In the genomic region with DNA sequence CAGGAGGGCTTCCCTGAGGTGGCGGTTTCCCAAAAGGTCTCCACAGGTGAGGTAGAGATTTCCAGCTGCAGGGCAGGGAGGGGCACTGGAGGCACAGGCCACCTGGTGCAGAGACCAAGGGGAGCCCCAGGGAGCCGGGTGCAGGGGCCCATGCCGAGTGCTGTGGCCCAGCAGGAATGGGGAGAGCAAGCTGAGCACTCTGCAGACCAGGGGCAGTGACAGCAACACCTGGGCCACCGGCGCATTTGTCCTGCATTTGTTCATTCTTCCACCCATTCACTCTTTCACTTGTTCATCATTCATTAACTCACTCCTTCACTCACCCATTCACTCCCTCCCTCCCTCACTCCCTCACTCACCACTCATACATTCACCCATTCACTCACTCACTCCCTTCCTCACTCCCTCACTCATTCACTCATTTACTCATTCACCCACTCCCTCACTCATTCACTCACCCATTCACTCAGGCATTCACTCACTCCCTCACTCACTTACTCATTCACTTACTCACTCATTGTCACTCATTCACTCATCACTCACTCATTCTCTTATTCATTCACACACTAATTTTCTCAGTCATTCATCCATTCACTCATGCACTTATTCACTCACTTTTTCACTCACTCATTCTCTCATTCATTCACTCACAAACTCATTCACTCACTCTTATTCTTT, we compare ENCODE assay signal across 32 cellular contexts. TPM values are rescaled to one million over a fixed set of nuclear protein-coding genes. Genes with fewer than 3 reads are reported as not detected.
"Had no signal": no experiment of that assay in that cellular context is flagged by ENCODE, and none has a peak within 500 bp of the region (broad histone marks: within the 10 kb centered on the region; RNA-seq: fewer than 3 reads in every experiment).

No MANE protein-coding gene starts in this region.

- H3K36me3 ChIP-seq: neural progenitor cell, thoracic aorta had no signal

- H3K4me1 ChIP-seq: neural progenitor cell had no signal

- H3K4me1 Mint-ChIP-seq: activated naive CD8-positive, alpha-beta T cell treated with anti-CD3 and anti-CD28 coated beads, Interleukin-2, amount 50 U/mL, for 24 hours; immature natural killer cell; neural progenitor cell; stimulated activated effector memory CD8-positive, alpha-beta T cell treated with anti-CD3 and anti-CD28 coated beads, Interleukin-12 subunit alpha, Interleukin-12 subunit beta, amount 100 ng/mL, for 72 hours had no signal

- H3K36me3 Mint-ChIP-seq: immature natural killer cell; naive thymus-derived CD4-positive, alpha-beta T cell; neural progenitor cell; stimulated activated effector memory CD8-positive, alpha-beta T cell treated with anti-CD3 and anti-CD28 coated beads, Interleukin-12 subunit alpha, Interleukin-12 subunit beta, amount 100 ng/mL, for 72 hours had no signal

- H3K27me3 Mint-ChIP-seq: stimulated activated naive CD8-positive, alpha-beta T cell treated with anti-CD3 and anti-CD28 coated beads, Interleukin-15, Interleukin-2, amounts not matched to agents 100 ng/mL and 50 ng/mL, for 24 hours had no signal

- ATAC-seq: activated naive CD8-positive, alpha-beta T cell treated with anti-CD3 and anti-CD28 coated beads, Interleukin-2, amount 50 U/mL, for 24 hours; activated T-cell treated with anti-CD3 and anti-CD28 coated beads, Interleukin-2, amount 50 U/mL, for 72 hours; naive thymus-derived CD4-positive, alpha-beta T cell; sciatic nerve; stimulated activated effector memory CD8-positive, alpha-beta T cell treated with anti-CD3 and anti-CD28 coated beads, Interleukin-12 subunit alpha, Interleukin-12 subunit beta, amount 100 ng/mL, for 72 hours had no signal

- H3K9me3 ChIP-seq: thoracic aorta had no signal

- H3K4me2 ChIP-seq: neural progenitor cell had no signal

- H3K9me3 Mint-ChIP-seq: activated naive CD8-positive, alpha-beta T cell treated with anti-CD3 and anti-CD28 coated beads, Interleukin-2, amount 50 U/mL, for 24 hours; activated T-cell treated with anti-CD3 and anti-CD28 coated beads, Interleukin-2, amount 50 U/mL, for 72 hours; immature natural killer cell; naive thymus-derived CD4-positive, alpha-beta T cell; neural progenitor cell; stimulated activated effector memory CD8-positive, alpha-beta T cell treated with anti-CD3 and anti-CD28 coated beads, Interleukin-12 subunit alpha, Interleukin-12 subunit beta, amount 100 ng/mL, for 72 hours; stimulated activated naive CD8-positive, alpha-beta T cell treated with anti-CD3 and anti-CD28 coated beads, Interleukin-15, Interleukin-2, amounts not matched to agents 100 ng/mL and 50 ng/mL, for 24 hours; T-helper 1 cell treated with Interleukin-12 subunit alpha and Interleukin-12 subunit beta and Interleukin-4 antibody, amounts not matched to agents 30 μg/mL and 1 μg/mL, for 36 hours had no signal

- H2AFZ ChIP-seq: neural progenitor cell had no signal

- H3K27me3 ChIP-seq: neural progenitor cell had no signal

- H3K4me3 ChIP-seq: neural progenitor cell, skin epidermis, thoracic aorta had no signal

- H3K27ac Mint-ChIP-seq: activated naive CD8-positive, alpha-beta T cell treated with anti-CD3 and anti-CD28 coated beads, Interleukin-2, amount 50 U/mL, for 24 hours; activated T-cell treated with anti-CD3 and anti-CD28 coated beads, Interleukin-2, amount 50 U/mL, for 72 hours; immature natural killer cell; naive thymus-derived CD4-positive, alpha-beta T cell; neural progenitor cell; stimulated activated effector memory CD8-positive, alpha-beta T cell treated with anti-CD3 and anti-CD28 coated beads, Interleukin-12 subunit alpha, Interleukin-12 subunit beta, amount 100 ng/mL, for 72 hours; stimulated activated naive CD8-positive, alpha-beta T cell treated with anti-CD3 and anti-CD28 coated beads, Interleukin-15, Interleukin-2, amounts not matched to agents 100 ng/mL and 50 ng/mL, for 24 hours; T-helper 1 cell treated with Interleukin-12 subunit alpha and Interleukin-12 subunit beta and Interleukin-4 antibody, amounts not matched to agents 30 μg/mL and 1 μg/mL, for 36 hours had no signal

- H3K4me3 Mint-ChIP-seq: activated naive CD8-positive, alpha-beta T cell treated with anti-CD3 and anti-CD28 coated beads, Interleukin-2, amount 50 U/mL, for 24 hours; activated T-cell treated with anti-CD3 and anti-CD28 coated beads, Interleukin-2, amount 50 U/mL, for 72 hours; immature natural killer cell; naive thymus-derived CD4-positive, alpha-beta T cell; neural progenitor cell; stimulated activated effector memory CD8-positive, alpha-beta T cell treated with anti-CD3 and anti-CD28 coated beads, Interleukin-12 subunit alpha, Interleukin-12 subunit beta, amount 100 ng/mL, for 72 hours; stimulated activated naive CD8-positive, alpha-beta T cell treated with anti-CD3 and anti-CD28 coated beads, Interleukin-15, Interleukin-2, amounts not matched to agents 100 ng/mL and 50 ng/mL, for 24 hours; T-helper 1 cell treated with Interleukin-12 subunit alpha and Interleukin-12 subunit beta and Interleukin-4 antibody, amounts not matched to agents 30 μg/mL and 1 μg/mL, for 36 hours had no signal

- H3K9ac ChIP-seq: neural progenitor cell had no signal

- DNase-seq: activated CD4-positive, alpha-beta T cell treated with anti-CD3 and anti-CD28 coated beads for 4 hours; activated CD4-positive, alpha-beta T cell treated with anti-CD3 and anti-CD28 coated beads, Interleukin-2, amount 50 U/mL, for 4 hours; activated effector memory CD4-positive, alpha-beta T cell treated with Interleukin-2 at 50 U/mL for 16 hours; activated naive CD4-positive, alpha-beta T cell treated with Interleukin-2 at 50 U/mL for 16 hours; activated naive CD8-positive, alpha-beta T cell treated with anti-CD3 and anti-CD28 coated beads, Interleukin-2, amount 50 U/mL, for 24 hours; activated T-cell treated with anti-CD3 and anti-CD28 coated beads for 4 hours; activated T-cell treated with anti-CD3 and anti-CD28 coated beads, Interleukin-2, amount 50 U/mL, for 72 hours; amygdala; central memory CD4-positive, alpha-beta T cell; dermis blood vessel endothelial cell; effector CD4-positive, alpha-beta T cell; hippocampal formation; immature natural killer cell; kidney; left colon; midbrain; naive thymus-derived CD4-positive, alpha-beta T cell; stimulated activated CD4-positive, alpha-beta T cell treated with anti-CD3 and anti-CD28 coated beads, Interleukin-12 subunit alpha, Interleukin-12 subunit beta, amount 100 ng/mL, for 4 hours; stimulated activated CD4-positive, alpha-beta T cell treated with anti-CD3 and anti-CD28 coated beads, Interleukin-4, amount 100 ng/mL, for 24 hours; T-helper 9 cell; trophoblast cell had no signal

- H3K27ac ChIP-seq: neural progenitor cell, skin epidermis, thoracic aorta, VCaP had no signal

RNA-seq across cellular contexts. Expression of gene CPZ, which starts 16.3 kb away (rescaled TPM):
- total RNA-seq: activated T-cell treated with anti-CD3 and anti-CD28 coated beads, Interleukin-2, amount 50 U/mL, for 72 hours; dermis blood vessel endothelial cell; naive thymus-derived CD4-positive, alpha-beta T cell had no signal
- polyA plus RNA-seq: immature natural killer cell; naive thymus-derived CD4-positive, alpha-beta T cell had no signal

RNA-seq across cellular contexts. Expression of gene GPR78, which starts 28.7 kb away (rescaled TPM):
- total RNA-seq: activated T-cell treated with anti-CD3 and anti-CD28 coated beads, Interleukin-2, amount 50 U/mL, for 72 hours; dermis blood vessel endothelial cell; epithelial cell of proximal tubule; kidney; lower leg skin; naive thymus-derived CD4-positive, alpha-beta T cell; subcutaneous adipose tissue; thoracic aorta had no signal
- polyA plus RNA-seq: immature natural killer cell; naive thymus-derived CD4-positive, alpha-beta T cell had no signal
